ENCODE assay signal across 18 cellular contexts in genomic region chr3:28042095-28042635, GRCh38.
DNase-seq lines count a peak whose midpoint lies in the region; ATAC-seq, FAIRE-seq and TF ChIP-seq lines count a peak whose summit lies in the region.
"Had no signal": no experiment of that assay in that cellular context is flagged by ENCODE, and none has a peak within 500 bp of the region (broad histone marks: within the 10 kb centered on the region; RNA-seq: fewer than 3 reads in every experiment).

No MANE protein-coding gene starts in this region.

- DNase-seq in GM12878 (ENCODE audit: low read depth, low spot score) (no peak), right cardiac atrium (no peak), heart left ventricle (no peak)
- DNase-seq: activated CD4-positive, alpha-beta T cell treated with anti-CD3 and anti-CD28 coated beads for 36 hours; activated naive CD4-positive, alpha-beta T cell treated with Interleukin-2 at 50 U/mL for 16 hours; Caco-2; GF-D8; GM23248; immature natural killer cell; NCI-H1436; NCI-H345; T1000 had no signal

- H3K4me3 ChIP-seq in GM12878 (no peak overlapping the region), right cardiac atrium (ENCODE audit: low read length) (no peak overlapping the region), heart left ventricle (no peak overlapping the region)
- H3K4me3 ChIP-seq: coronary artery, GM23248, lung had no signal

- TF ChIP-seq RAD21 in GM12878 (IDR thresholded peaks at IDR 0.05; ENCODE audit: insufficient read depth, low read depth, low read length), result no peak

- no peaks in the 10 kb centered on the region for H3K27me3 ChIP-seq in GM12878 (replicated peaks in 1 of 2; ENCODE audit: control insufficient read depth in 2 of 2, insufficient read depth in 2 of 2, low read length in 1 of 2)
- no peaks in the 10 kb centered on the region for H3K27me3 ChIP-seq in right cardiac atrium (ENCODE audit: control insufficient read depth, insufficient read depth)
- H3K27me3 ChIP-seq in heart left ventricle, result no peaks in the 10 kb centered on the region

- H3K9ac ChIP-seq in GM12878 (ENCODE audit: control insufficient read depth, insufficient read depth, low read length), result no peak overlapping the region
- H3K9ac ChIP-seq: GM23248 had no signal

- no peaks in the 10 kb centered on the region for H3K4me1 ChIP-seq in GM12878 (ENCODE audit: control insufficient read depth, insufficient read depth, low read length)
- no peaks in the 10 kb centered on the region for H3K4me1 ChIP-seq in right cardiac atrium (ENCODE audit: control insufficient read depth, insufficient read depth, low read length)
- no peaks in the 10 kb centered on the region for H3K4me1 ChIP-seq in heart left ventricle
- H3K4me1 ChIP-seq: Caco-2 had no signal

- TF ChIP-seq POLR2A in GM12878 (IDR thresholded peaks at IDR 0.05; ENCODE audit: low read depth, low read length) (no peak), heart left ventricle (IDR thresholded peaks at IDR 0.05) (no peak)

- TF ChIP-seq EP300 in GM12878 (IDR thresholded peaks at IDR 0.05; ENCODE audit: borderline replicate concordance in 1 of 2, control insufficient read depth in 1 of 2, low read depth in 2 of 2, low read length in 2 of 2), result peak in 1 of 2 experiments; percentile 57; a peak in 1 of 4 replicates

- in situ Hi-C loops in GM12878 (cut with MboI), result no loop called here

- CTCF ChIA-PET in GM12878 (lab: Yijun Ruan, JAX), result interaction anchor here (0.9 to 1.9 kb wide), 8 partner anchors 12 to 39 kb away, joined by 3 to 6 read pairs (median 3); no protein-coding TSS in a partner anchor

- peak; percentile 83 for ATAC-seq in GM18868 (IDR thresholded peaks at IDR 0.05; ENCODE audit: unreplicated experiment)
- peak; percentile 63 for ATAC-seq in GM21390 (IDR thresholded peaks at IDR 0.05; ENCODE audit: unreplicated experiment)
- ATAC-seq in HG02938 (IDR thresholded peaks at IDR 0.05; ENCODE audit: unreplicated experiment), result peak; percentile 64
- ATAC-seq in GM12878, result peak; percentile 78
- ATAC-seq in GM21737 (IDR thresholded peaks at IDR 0.05; ENCODE audit: unreplicated experiment), result no peak
- no peak for ATAC-seq in right cardiac atrium
- no peak for ATAC-seq in heart left ventricle
- ATAC-seq: activated CD4-positive, alpha-beta T cell treated with anti-CD3 and anti-CD28 coated beads for 36 hours had no signal

- intact Hi-C loops in GM12878 (cut with micrococcal nuclease; ENCODE audit: unreplicated experiment) (no loop called here), right cardiac atrium (cut with DNase I) (no loop called here), heart left ventricle (cut with DNase I) (no loop called here)

- no TSS peak for BruUV-seq in GM12878 (replicated peaks; lab: Mats Ljungman, UMichigan)

- RAD21 ChIA-PET in GM12878 (lab: Charles Lee; ENCODE audit: unreplicated experiment), result interaction anchor here (1.2 to 11.0 kb wide), 10 partner anchors 8 to 330 kb away, joined by 4 to 221 read pairs (median 8); no protein-coding TSS in a partner anchor

- SMC1A ChIA-PET in GM12878 (lab: Charles Lee; ENCODE audit: uncharacterized antibody, unreplicated experiment), result interaction anchor here (0.8 to 15.7 kb wide), 20 partner anchors 9 to 330 kb away, joined by 3 to 296 read pairs (median 4); no protein-coding TSS in a partner anchor

- no peaks in the 10 kb centered on the region for H4K20me1 ChIP-seq in GM12878 (ENCODE audit: control insufficient read depth, insufficient read depth)

- H3K9me3 ChIP-seq in GM12878 (replicated peaks; ENCODE audit: control insufficient read depth, insufficient read depth, low read length) (no peaks in the 10 kb centered on the region), right cardiac atrium (ENCODE audit: control insufficient read depth, low read length) (no peaks in the 10 kb centered on the region), heart left ventricle (no peaks in the 10 kb centered on the region)
- H3K9me3 ChIP-seq: Caco-2 had no signal

- POLR2A ChIA-PET in GM12878 (lab: Charles Lee), result interaction anchor here (1.0 to 1.7 kb wide), 3 partner anchors 14 to 76 kb away, joined by 3 to 9 read pairs (median 4); no protein-coding TSS in a partner anchor

- H3K4me2 ChIP-seq in GM12878 (ENCODE audit: control insufficient read depth, insufficient read depth), result no peak overlapping the region

- no peaks in the 10 kb centered on the region for H3K79me2 ChIP-seq in GM12878 (ENCODE audit: control insufficient read depth, insufficient read depth, low read length)

- H3K27ac ChIP-seq in GM12878 (ENCODE audit: control insufficient read depth, insufficient read depth), result no peak overlapping the region
- no peak overlapping the region for H3K27ac ChIP-seq in right cardiac atrium (ENCODE audit: low read length)
- H3K27ac ChIP-seq in heart left ventricle, result no peak overlapping the region
- H3K27ac ChIP-seq: coronary artery, GM23248 had no signal

- WGBS in GM12878 (ENCODE audit: insufficient coverage, insufficient replicate concordance, low lambda C conversion rate, missing lambda C conversion rate), result 42% methylated on average over 2 of the region's 2 CpGs
- 59% methylated on average over 2 of the region's 2 CpGs for WGBS in right cardiac atrium
- WGBS in heart left ventricle, 4 donors, result 59 to 68% (median 63%) methylated on average over 2 of the region's 2 CpGs

- no peaks in the 10 kb centered on the region for H3K36me3 ChIP-seq in GM12878 (ENCODE audit: control insufficient read depth in 2 of 2, insufficient read depth in 2 of 2, low read length in 1 of 2)
- H3K36me3 ChIP-seq in heart left ventricle, result no peaks in the 10 kb centered on the region

- no peak overlapping the region for H2AFZ ChIP-seq in GM12878 (ENCODE audit: control insufficient read depth, low read depth, low read length)
- H2AFZ ChIP-seq: GM23248 had no signal

- no peak for TF ChIP-seq CTCF in GM12878 (IDR thresholded peaks at IDR 0.05 in 2 of 3, conservative IDR thresholded peaks at IDR 0.05 in 1 of 3; ENCODE audit: control insufficient read depth in 2 of 3, extremely low read depth in 1 of 3, insufficient read depth in 1 of 3, low read depth in 3 of 3, low read length in 3 of 3)
- no peak for TF ChIP-seq CTCF in heart left ventricle (IDR thresholded peaks at IDR 0.05)

- peak; percentile 35 for FAIRE-seq in GM12878 (lab: Jason Lieb, UNC)

TF ChIP-seq in GM12878, 131 proteins besides CTCF, POLR2A, EP300 and RAD21 (continues in another document):
- no peak for TF ChIP-seq ZSCAN29 (IDR thresholded peaks at IDR 0.05)
- TF ChIP-seq ATF7 (IDR thresholded peaks at IDR 0.05; ENCODE audit: low read depth), result peak; percentile 25; the same call in 1 of the 2 replicates
- TF ChIP-seq SUPT20H (IDR thresholded peaks at IDR 0.05; ENCODE audit: borderline replicate concordance, control insufficient read depth, low read depth, low read length), result no peak
- TF ChIP-seq ZBED1 (IDR thresholded peaks at IDR 0.05; ENCODE audit: borderline replicate concordance), result no peak
- TF ChIP-seq ZBTB4 (CRISPR knock-in tag; IDR thresholded peaks at IDR 0.05), result no peak
- no peak for TF ChIP-seq NBN (IDR thresholded peaks at IDR 0.05)
- TF ChIP-seq CBX3 (IDR thresholded peaks at IDR 0.05; ENCODE audit: borderline replicate concordance, low read depth), result no peak
- TF ChIP-seq MTA2 (IDR thresholded peaks at IDR 0.05; ENCODE audit: low read depth), result peak; percentile 51; the same call in 1 of the 2 replicates
- no peak for TF ChIP-seq FOXM1 (IDR thresholded peaks at IDR 0.05; ENCODE audit: low read depth, low read length)
- no peak for TF ChIP-seq YBX1 (IDR thresholded peaks at IDR 0.05)
- 0 out of 2 replicates have a peak, but pooled peaks have one; percentile 70 for TF ChIP-seq DPF2 (IDR thresholded peaks at IDR 0.05)
- no peak for TF ChIP-seq STAT1 (conservative IDR thresholded peaks at IDR 0.05)
- TF ChIP-seq NFIC (IDR thresholded peaks at IDR 0.05; ENCODE audit: low read depth, low read length), result no peak

Comparison
In these comparisons a context has a peak if more than half of its experiments do, and no peak if none do; other contexts are left out.
1. ATAC-seq: peak in GM18868 (single experiment), GM21390 (single experiment), HG02938 (single experiment) and GM12878 (single experiment); none in GM21737 (single experiment), right cardiac atrium (0 of 2) and heart left ventricle (0 of 4).